In the genomic region with DNA sequence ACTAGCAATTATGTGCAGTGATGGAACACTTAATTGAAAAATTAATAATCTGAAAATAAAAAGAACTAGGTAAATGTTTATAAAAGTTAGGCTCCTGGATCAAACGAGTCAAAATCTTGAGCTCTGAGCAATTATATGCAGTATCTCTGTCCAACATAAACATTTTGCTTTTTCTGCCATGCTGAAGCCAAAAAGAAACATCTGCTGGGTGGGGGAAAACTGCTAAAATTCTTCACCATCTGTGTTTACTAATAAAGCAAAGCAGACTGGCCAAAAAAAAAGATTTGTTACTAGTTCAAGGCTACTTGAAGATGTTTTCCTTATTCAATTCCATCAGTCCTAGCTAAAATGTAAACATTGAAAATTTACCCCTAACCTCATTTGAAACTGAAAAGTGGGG, we compare ENCODE assay signal across 1 cellular context.
TF ChIP-seq lines count a peak whose summit lies in the region.

No MANE protein-coding gene starts in this region.

TF ChIP-seq in IMR-90, 13 proteins besides CTCF, POLR2A, EP300 and RAD21 (continued from another document):
- TF ChIP-seq, protein P1, sequence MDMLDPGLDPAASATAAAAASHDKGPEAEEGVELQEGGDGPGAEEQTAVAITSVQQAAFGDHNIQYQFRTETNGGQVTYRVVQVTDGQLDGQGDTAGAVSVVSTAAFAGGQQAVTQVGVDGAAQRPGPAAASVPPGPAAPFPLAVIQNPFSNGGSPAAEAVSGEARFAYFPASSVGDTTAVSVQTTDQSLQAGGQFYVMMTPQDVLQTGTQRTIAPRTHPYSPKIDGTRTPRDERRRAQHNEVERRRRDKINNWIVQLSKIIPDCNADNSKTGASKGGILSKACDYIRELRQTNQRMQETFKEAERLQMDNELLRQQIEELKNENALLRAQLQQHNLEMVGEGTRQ (IDR thresholded peaks at IDR 0.05; ENCODE audit: low read depth, low read length), result no peak
- TF ChIP-seq, protein P2, sequence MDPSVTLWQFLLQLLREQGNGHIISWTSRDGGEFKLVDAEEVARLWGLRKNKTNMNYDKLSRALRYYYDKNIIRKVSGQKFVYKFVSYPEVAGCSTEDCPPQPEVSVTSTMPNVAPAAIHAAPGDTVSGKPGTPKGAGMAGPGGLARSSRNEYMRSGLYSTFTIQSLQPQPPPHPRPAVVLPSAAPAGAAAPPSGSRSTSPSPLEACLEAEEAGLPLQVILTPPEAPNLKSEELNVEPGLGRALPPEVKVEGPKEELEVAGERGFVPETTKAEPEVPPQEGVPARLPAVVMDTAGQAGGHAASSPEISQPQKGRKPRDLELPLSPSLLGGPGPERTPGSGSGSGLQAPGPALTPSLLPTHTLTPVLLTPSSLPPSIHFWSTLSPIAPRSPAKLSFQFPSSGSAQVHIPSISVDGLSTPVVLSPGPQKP (IDR thresholded peaks at IDR 0.05; ENCODE audit: borderline replicate concordance, low read depth, low read length), result no peak
